ENCODE assay signal across 1 cellular context in genomic region chr18:50806208-50806616, GRCh38.
TF ChIP-seq lines count a peak whose summit lies in the region.

No MANE protein-coding gene starts in this region.

TF ChIP-seq in K562, 482 proteins besides CTCF, POLR2A, EP300 and RAD21 (continued from another document):
- peak; percentile 90 for TF ChIP-seq MGA (IDR thresholded peaks at IDR 0.05)
- 0 out of 2 replicates have a peak, but pooled peaks have one; percentile 35 for TF ChIP-seq ZNF175 (CRISPR knock-in tag; IDR thresholded peaks at IDR 0.05; ENCODE audit: low read depth)
- TF ChIP-seq TCF3 (CRISPR knock-in tag; IDR thresholded peaks at IDR 0.05), result peak; percentile 70
- no peak for TF ChIP-seq ARID3B (CRISPR knock-in tag; IDR thresholded peaks at IDR 0.05; ENCODE audit: borderline replicate concordance)
- TF ChIP-seq HDAC1 (IDR thresholded peaks at IDR 0.05), result no peak
- peak; percentile 39; the same call in 1 of the 2 replicates for TF ChIP-seq ETV1 (tag; conservative IDR thresholded peaks at IDR 0.05; ENCODE audit: low read depth)
- TF ChIP-seq ZNF644 (tag; IDR thresholded peaks at IDR 0.05; ENCODE audit: low read depth), result peak; percentile 55; the same call in 1 of the 2 replicates
- TF ChIP-seq ESRRA (IDR thresholded peaks at IDR 0.05; ENCODE audit: borderline replicate concordance, low read depth), result no peak
- no peak for TF ChIP-seq CREB3 (tag; conservative IDR thresholded peaks at IDR 0.05; ENCODE audit: low read depth)
- TF ChIP-seq BHLHE40 (IDR thresholded peaks at IDR 0.05; ENCODE audit: low read length), result peak; percentile 80
- no peak for TF ChIP-seq BDP1 (IDR thresholded peaks at IDR 0.05; ENCODE audit: insufficient read depth, insufficient read length)
- TF ChIP-seq CXXC5 (CRISPR knock-in tag; IDR thresholded peaks at IDR 0.05), result peak; percentile 61
- no peak for TF ChIP-seq NR2C1 (IDR thresholded peaks at IDR 0.05)
- 0 out of 2 replicates have a peak, but pooled peaks have one; percentile 14 for TF ChIP-seq NR2C1 (tag; IDR thresholded peaks at IDR 0.05)
